ENCODE assay signal across 24 cellular contexts in the genomic region with DNA sequence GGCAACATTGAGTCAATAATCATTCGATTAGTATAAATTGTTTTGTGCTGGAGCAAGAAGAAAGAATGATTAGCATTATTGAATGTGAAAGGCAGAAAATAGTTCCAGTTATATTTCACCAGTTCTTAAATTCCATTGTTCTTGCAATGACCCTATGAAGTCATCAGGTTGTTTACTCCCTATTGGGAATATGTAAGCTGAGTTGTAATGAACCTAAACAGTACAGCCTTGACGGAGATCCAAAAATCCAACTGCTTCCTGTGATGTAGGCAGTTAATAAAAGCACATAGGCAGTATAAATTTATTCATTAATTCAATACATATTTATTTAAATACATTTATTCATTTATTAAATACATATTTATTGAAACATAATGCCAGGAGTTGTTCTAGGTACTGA.
DNase-seq lines count a peak whose midpoint lies in the region; ATAC-seq, FAIRE-seq and TF ChIP-seq lines count a peak whose summit lies in the region.
"Had no signal": no experiment of that assay in that cellular context is flagged by ENCODE, and none has a peak within 500 bp of the region (broad histone marks: within the 10 kb centered on the region; RNA-seq: fewer than 3 reads in every experiment).

No MANE protein-coding gene starts in this region.

- H3K4me1 ChIP-seq in HepG2 (ENCODE audit: insufficient read depth, low read length), result no peaks in the 10 kb centered on the region
- H3K4me1 ChIP-seq: A549; BE2C; BLaER1 treated with 17β-estradiol and CSF1 and Interleukin-3, amounts not matched to agents 10 nM and 100 nM had no signal

- in situ Hi-C loops in HepG2 (cut with HindIII; ENCODE audit: extremely low pct_ligation_motif_present, low pct_unique_long_range_greater_than_20kb), result no loop called here

- intact Hi-C loops in HepG2 (cut with micrococcal nuclease; ENCODE audit: unreplicated experiment), result no loop called here

- no peaks in the 10 kb centered on the region for H3K79me2 ChIP-seq in HepG2 (ENCODE audit: insufficient read depth, low read length)

- TF ChIP-seq CTCF in WTC11 (IDR thresholded peaks at IDR 0.05) (no peak), cardiac fibroblast (IDR thresholded peaks at IDR 0.05; ENCODE audit: low read depth, low read length) (no peak), fibroblast of the aortic adventitia (IDR thresholded peaks at IDR 0.05; ENCODE audit: insufficient read depth, low read length) (no peak), HepG2 (CRISPR knock-in tag; IDR thresholded peaks at IDR 0.05) (no peak)

- no peak overlapping the region for H3K27ac ChIP-seq in HepG2 (ENCODE audit: extremely low read length, insufficient read depth, low read length)
- H3K27ac ChIP-seq: A549; BLaER1 treated with 17β-estradiol and CSF1 and Interleukin-3, amounts not matched to agents 10 nM and 100 nM; GM23248 had no signal

- CTCF ChIA-PET in WTC11 (lab: Charles Lee), result no interaction called here
- CTCF ChIA-PET in HepG2 (lab: Yijun Ruan, JAX; ENCODE audit: low intra/inter-chr PET ratio, low total read pairs), result no interaction called here

- H3K9ac ChIP-seq in HepG2 (ENCODE audit: insufficient read depth, low read depth, low read length), result no peak overlapping the region
- H3K9ac ChIP-seq: BLaER1 treated with 17β-estradiol and CSF1 and Interleukin-3, amounts not matched to agents 10 nM and 100 nM; GM23248 had no signal

- no TSS peak for BruUV-seq in HepG2 (replicated peaks; lab: Mats Ljungman, UMichigan)

- ATAC-seq in WTC11, result no peak
- no peak for ATAC-seq in HepG2
- ATAC-seq: A549 had no signal

- DNase-seq in WTC11 (ENCODE audit: low spot score), result no peak
- peak; percentile 24 to 48 for DNase-seq in cardiac fibroblast (ENCODE audit: low read depth in 2 of 2)
- peak; percentile 14 for DNase-seq in fibroblast of gingiva (ENCODE audit: low read depth)
- DNase-seq in fibroblast of the aortic adventitia (ENCODE audit: low read depth), result peak; percentile 3
- no peak for DNase-seq in HepG2 (ENCODE audit: low spot score)
- no peak for DNase-seq in GF-D8 (lab: John Stamatoyannopoulos, UW)
- DNase-seq in activated CD4-positive, CD25-positive, alpha-beta regulatory T cell treated with anti-CD3 and anti-CD28 coated beads, Interleukin-2, amount 50 U/mL, for 72 hours, result no peak
- no peak for DNase-seq in kidney tubule cell (ENCODE audit: low spot score)
- DNase-seq: 8988T; ACHN; AML-193; BE2C; CD4-positive, alpha-beta T cell; CD8-positive, alpha-beta memory T cell; DMS53; DMS79 treated with DMSO at 0.1 percent for 48 hours; GM23248; H7; HCEC 1CT had no signal

- H3K9me3 ChIP-seq in HepG2 (ENCODE audit: low read length), result no peaks in the 10 kb centered on the region
- H3K9me3 ChIP-seq: A549; BE2C; BLaER1 treated with 17β-estradiol and CSF1 and Interleukin-3, amounts not matched to agents 10 nM and 100 nM had no signal

- no peaks in the 10 kb centered on the region for H4K20me1 ChIP-seq in HepG2 (ENCODE audit: insufficient read depth, low read length)
- H4K20me1 ChIP-seq: BLaER1 treated with 17β-estradiol and CSF1 and Interleukin-3, amounts not matched to agents 10 nM and 100 nM had no signal

- no peaks in the 10 kb centered on the region for H3K27me3 ChIP-seq in HepG2 (ENCODE audit: control insufficient read depth in 1 of 2, insufficient read depth in 2 of 2, low read length in 2 of 2)
- H3K27me3 ChIP-seq: BE2C; BLaER1 treated with 17β-estradiol and CSF1 and Interleukin-3, amounts not matched to agents 10 nM and 100 nM had no signal

- H3K36me3 Mint-ChIP-seq in WTC11, result no peaks in the 10 kb centered on the region
- H3K36me3 Mint-ChIP-seq: CD14-positive monocyte; CD8-positive, alpha-beta memory T cell had no signal

- TF ChIP-seq EP300 in HepG2 (IDR thresholded peaks at IDR 0.05; ENCODE audit: low read depth in 2 of 2, low read length in 2 of 2) (no peak), HepG2 (CRISPR knock-in tag; IDR thresholded peaks at IDR 0.05; ENCODE audit: borderline replicate concordance) (no peak)

- TF ChIP-seq POLR2A in HepG2 (IDR thresholded peaks at IDR 0.05; ENCODE audit: insufficient read depth in 1 of 2, low read depth in 2 of 2, low read length in 2 of 2), result no peak

- TF ChIP-seq RAD21 in HepG2 (CRISPR knock-in tag; IDR thresholded peaks at IDR 0.05), result no peak

- no peak overlapping the region for H3K27ac Mint-ChIP-seq in WTC11
- H3K27ac Mint-ChIP-seq: CD14-positive monocyte; CD4-positive, alpha-beta T cell; CD8-positive, alpha-beta memory T cell had no signal

- H3K36me3 ChIP-seq in HepG2 (replicated peaks in 1 of 2; ENCODE audit: control insufficient read depth in 1 of 2, insufficient read depth in 2 of 2, low read length in 2 of 2), result no peaks in the 10 kb centered on the region
- H3K36me3 ChIP-seq: BE2C; BLaER1 treated with 17β-estradiol and CSF1 and Interleukin-3, amounts not matched to agents 10 nM and 100 nM had no signal

- H2AFZ ChIP-seq in HepG2 (ENCODE audit: low read length), result no peak overlapping the region
- H2AFZ ChIP-seq: GM23248 had no signal

- POLR2A ChIA-PET in WTC11 (lab: Charles Lee) (no interaction called here), HepG2 (lab: Yijun Ruan, JAX) (no interaction called here)

- no peak overlapping the region for H3K4me3 Mint-ChIP-seq in WTC11
- H3K4me3 Mint-ChIP-seq: CD14-positive monocyte; CD4-positive, alpha-beta T cell; CD8-positive, alpha-beta memory T cell had no signal

- no peak overlapping the region for H3K4me2 ChIP-seq in HepG2 (ENCODE audit: low read depth, low read length)
- H3K4me2 ChIP-seq: A549; BLaER1 treated with 17β-estradiol and CSF1 and Interleukin-3, amounts not matched to agents 10 nM and 100 nM had no signal

- no peaks in the 10 kb centered on the region for H3K9me3 Mint-ChIP-seq in WTC11
- H3K9me3 Mint-ChIP-seq: CD14-positive monocyte; CD4-positive, alpha-beta T cell had no signal

- WGBS in HepG2 (ENCODE audit: low lambda C conversion rate), result 0% methylated on average over 2 of the region's 2 CpGs

- no peak for FAIRE-seq in HepG2 (lab: Jason Lieb, UNC)
- FAIRE-seq: A549, GM12892, H1 had no signal

- no peaks in the 10 kb centered on the region for H3K27me3 Mint-ChIP-seq in WTC11 (ENCODE audit: low read depth)
- H3K27me3 Mint-ChIP-seq: CD4-positive, alpha-beta T cell; CD8-positive, alpha-beta memory T cell had no signal

- H3K4me3 ChIP-seq in cardiac fibroblast (replicated peaks in 1 of 2; ENCODE audit: low read depth in 2 of 2, low read length in 2 of 2) (no peak overlapping the region), fibroblast of the aortic adventitia (ENCODE audit: low read depth, low read length) (no peak overlapping the region), HepG2 (replicated peaks in 1 of 3; ENCODE audit: insufficient read depth in 1 of 3, low read depth in 2 of 3, low read length in 3 of 3) (no peak overlapping the region)
- H3K4me3 ChIP-seq: A549; BLaER1 treated with 17β-estradiol and CSF1 and Interleukin-3, amounts not matched to agents 10 nM and 100 nM; GM23248 had no signal

- peaks cover 6% of the 10 kb centered on the region for H3K4me1 Mint-ChIP-seq in WTC11
- H3K4me1 Mint-ChIP-seq: CD14-positive monocyte; CD8-positive, alpha-beta memory T cell had no signal

TF ChIP-seq in WTC11, 78 proteins besides CTCF, POLR2A, EP300 and RAD21:
- no peak for TF ChIP-seq RELA (CRISPR knock-in tag; IDR thresholded peaks at IDR 0.05; ENCODE audit: borderline replicate concordance)
- peak; percentile 67; the same call in 1 of the 2 replicates for TF ChIP-seq HMGA2 (CRISPR knock-in tag; IDR thresholded peaks at IDR 0.05)

TF ChIP-seq in HepG2, 621 proteins besides CTCF, POLR2A, EP300 and RAD21 (continues in another document):
- TF ChIP-seq BRD4 (CRISPR knock-in tag; IDR thresholded peaks at IDR 0.05) (no peak), RARA (CRISPR knock-in tag; IDR thresholded peaks at IDR 0.05) (no peak), ARID3A (IDR thresholded peaks at IDR 0.05; ENCODE audit: low read depth, low read length) (no peak), NRL (CRISPR knock-in tag; IDR thresholded peaks at IDR 0.05; ENCODE audit: borderline replicate concordance) (no peak)
- TF ChIP-seq, protein P1, sequence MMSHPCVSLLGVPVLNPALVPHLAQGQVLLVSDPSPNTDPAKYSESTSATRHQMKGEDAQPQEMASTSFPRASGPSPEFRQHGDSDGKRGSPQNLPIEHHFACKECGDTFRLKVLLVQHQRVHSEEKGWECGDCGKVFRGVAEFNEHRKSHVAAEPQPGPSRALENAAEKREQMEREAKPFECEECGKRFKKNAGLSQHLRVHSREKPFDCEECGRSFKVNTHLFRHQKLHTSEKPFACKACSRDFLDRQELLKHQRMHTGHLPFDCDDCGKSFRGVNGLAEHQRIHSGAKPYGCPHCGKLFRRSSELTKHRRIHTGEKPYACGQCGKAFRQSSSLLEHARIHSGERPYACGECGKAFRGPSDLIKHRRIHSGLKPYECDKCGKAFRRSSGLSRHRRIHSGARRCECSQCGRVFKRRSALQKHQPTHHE (CRISPR knock-in tag; IDR thresholded peaks at IDR 0.05; ENCODE audit: borderline replicate concordance), result no peak

Comparison
In these comparisons a context has a peak if more than half of its experiments do, and no peak if none do; other contexts are left out.
1. DNase-seq: peak in cardiac fibroblast (2 of 2), fibroblast of gingiva (single experiment) and fibroblast of the aortic adventitia (single experiment); none in WTC11 (single experiment), HepG2 (single experiment), GF-D8 (single experiment), activated CD4-positive, CD25-positive, alpha-beta regulatory T cell treated with anti-CD3 and anti-CD28 coated beads, Interleukin-2, amount 50 U/mL, for 72 hours (single experiment) and kidney tubule cell (single experiment).